Comparison of ENCODE assay signal across 12 cellular contexts in the genomic region with DNA sequence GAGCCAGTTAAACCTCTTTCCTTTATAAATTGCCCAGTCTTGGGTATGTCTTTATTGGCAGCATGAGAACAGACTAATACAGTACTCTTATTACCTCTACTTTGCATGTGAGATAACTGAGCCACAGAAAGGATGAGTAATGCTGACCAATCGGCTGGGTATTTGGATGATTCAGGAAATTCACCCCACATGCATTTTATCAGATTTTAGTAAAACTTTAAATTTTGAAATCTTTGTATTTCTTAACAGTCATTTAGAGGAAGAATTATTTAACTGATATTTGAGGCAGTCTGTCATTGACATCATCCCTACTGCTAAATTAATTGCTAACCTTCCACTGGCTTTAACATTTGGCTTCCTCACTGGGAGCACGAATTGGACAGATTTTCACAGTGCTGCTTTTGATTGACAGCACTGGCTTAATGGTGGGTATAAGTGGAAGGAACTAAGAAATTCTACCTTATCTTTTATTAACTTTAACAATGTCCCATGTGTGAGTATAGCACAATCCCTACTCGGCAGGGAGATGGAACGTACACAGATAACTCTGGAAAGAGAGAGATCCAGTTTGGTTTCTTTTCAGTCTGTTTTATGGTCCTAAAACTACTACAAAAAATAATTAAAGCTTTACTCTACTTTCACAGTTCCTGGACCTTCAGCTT.
DNase-seq lines count a peak whose midpoint lies in the region; FAIRE-seq and TF ChIP-seq lines count a peak whose summit lies in the region.
"Had no signal": no experiment of that assay in that cellular context is flagged by ENCODE, and none has a peak within 500 bp of the region (broad histone marks: within the 10 kb centered on the region; RNA-seq: fewer than 3 reads in every experiment).

No MANE protein-coding gene starts in this region.

- POLR2A ChIA-PET in AG04449 (lab: Yijun Ruan, JAX) = interaction anchor here (0.6 to 1.1 kb wide), 3 partner anchors 21 to 260 kb away, joined by 3 to 4 read pairs (median 4); no protein-coding TSS in a partner anchor

- H2AFZ ChIP-seq in mammary epithelial cell (ENCODE audit: low read depth, low read length) = no peak overlapping the region

- no peaks in the 10 kb centered on the region for H3K27me3 ChIP-seq in mammary epithelial cell (ENCODE audit: insufficient read depth, low read length)
- no peaks in the 10 kb centered on the region for H3K27me3 ChIP-seq in kidney epithelial cell (ENCODE audit: control insufficient read depth, insufficient read depth, low read length)
- H3K27me3 ChIP-seq: ascending aorta, esophagus squamous epithelium had no signal

- H3K27ac ChIP-seq in mammary epithelial cell (ENCODE audit: insufficient read depth, low read depth, low read length) = peak overlapping the region; percentile 82
- H3K27ac ChIP-seq: ascending aorta, C4-2B had no signal

- no peaks in the 10 kb centered on the region for H3K79me2 ChIP-seq in mammary epithelial cell (ENCODE audit: insufficient read depth, low read length)

- H3K4me3 ChIP-seq in AG04449 (ENCODE audit: low read depth, low read length) (no peak overlapping the region), mammary epithelial cell (replicated peaks in 1 of 3; ENCODE audit: insufficient read depth in 1 of 3, low read depth in 2 of 3, low read length in 3 of 3) (no peak overlapping the region), kidney epithelial cell (ENCODE audit: low read depth, low read length) (no peak overlapping the region)
- H3K4me3 ChIP-seq: ascending aorta, esophagus squamous epithelium had no signal

- TF ChIP-seq CTCF in AG04449 (IDR thresholded peaks at IDR 0.05; ENCODE audit: insufficient read depth, low read length, missing control alignments) (no peak), mammary epithelial cell (conservative IDR thresholded peaks at IDR 0.05 in 1 of 2, IDR thresholded peaks at IDR 0.05 in 1 of 2; ENCODE audit: extremely low read depth in 1 of 2, insufficient read depth in 1 of 2, low read depth in 1 of 2, low read length in 2 of 2) (no peak), kidney epithelial cell (IDR thresholded peaks at IDR 0.05; ENCODE audit: insufficient read depth, low read length, poor library complexity, severe bottlenecking) (no peak), D721Med (IDR thresholded peaks at IDR 0.05; ENCODE audit: insufficient read depth, missing control alignments) (no peak)

- no peaks in the 10 kb centered on the region for H3K36me3 ChIP-seq in mammary epithelial cell (ENCODE audit: insufficient read depth, low read length)
- no peaks in the 10 kb centered on the region for H3K36me3 ChIP-seq in kidney epithelial cell (ENCODE audit: control insufficient read depth, insufficient read depth, low read length)
- H3K36me3 ChIP-seq: ascending aorta, esophagus squamous epithelium had no signal

- peak overlapping the region; percentile 54 for H3K4me2 ChIP-seq in mammary epithelial cell (ENCODE audit: insufficient read depth, low read depth, low read length)

- H3K9ac ChIP-seq in mammary epithelial cell (ENCODE audit: insufficient read depth, low read length) = peak overlapping the region; percentile 1

- TSS peak; percentile 35 for BruUV-seq in mammary epithelial cell (replicated peaks; lab: Mats Ljungman, UMichigan)

- intact Hi-C loops in mammary epithelial cell (cut with micrococcal nuclease) = no loop called here

- in situ Hi-C loops in mammary epithelial cell (cut with MboI; ENCODE audit: low sequenced_read_pairs in 2 of 2) = no loop called here

- no peak for FAIRE-seq in D721Med (lab: Jason Lieb, UNC)
- FAIRE-seq: TTC549 had no signal

- whole genome bisulfite sequencing in mammary epithelial cell (ENCODE audit: low coverage, missing lambda C conversion rate) = 60% methylated on average over 4 of the region's 4 CpGs

- H3K9me3 ChIP-seq in mammary epithelial cell (replicated peaks; ENCODE audit: insufficient read depth, low read length) = peaks cover 7% of the 10 kb centered on the region
- H3K9me3 ChIP-seq: ascending aorta, esophagus squamous epithelium had no signal

- H3K4me1 ChIP-seq in mammary epithelial cell (ENCODE audit: insufficient read depth, low read length) = peaks cover 21% of the 10 kb centered on the region
- H3K4me1 ChIP-seq: ascending aorta, esophagus squamous epithelium had no signal

- H4K20me1 ChIP-seq in mammary epithelial cell (ENCODE audit: insufficient read depth, low read length) = no peaks in the 10 kb centered on the region

- peak; percentile 93 for DNase-seq in AG04449 (ENCODE audit: low read depth, low spot score)
- peak; percentile 87 for DNase-seq in HS-27A (ENCODE audit: low read depth)
- peak; percentile 93 for DNase-seq in mammary epithelial cell
- DNase-seq in kidney epithelial cell (ENCODE audit: low read depth) = peak; percentile 76
- no peak for DNase-seq in D721Med (ENCODE audit: insufficient read length, low spot score)
- no peak for DNase-seq in retina
- DNase-seq in NCI-H2196 (lab: John Stamatoyannopoulos, UW; ENCODE audit: unreplicated experiment) = no peak
- no peak for DNase-seq in germinal center (ENCODE audit: low spot score)
- DNase-seq: esophagus squamous epithelium had no signal

- CTCF ChIA-PET in AG04449 (lab: Yijun Ruan, JAX) (interaction anchor here (0.8 to 2.2 kb wide), 2 partner anchors 66 to 259 kb away, joined by 3 to 6 read pairs; no protein-coding TSS in a partner anchor), mammary epithelial cell (lab: Charles Lee; ENCODE audit: low non-redundant PET) (no interaction called here)

- dilution Hi-C loops in mammary epithelial cell (cut with HindIII; ENCODE audit: low sequenced_read_pairs) = no loop called here

Comparison
In these comparisons a context has a peak if more than half of its experiments do, and no peak if none do; other contexts are left out.
1. DNase-seq: peak in AG04449 (single experiment), HS-27A (single experiment), mammary epithelial cell (single experiment) and kidney epithelial cell (single experiment); none in D721Med (single experiment), retina (single experiment), NCI-H2196 (single experiment) and germinal center (single experiment).